15 cellular contexts compared by ENCODE assay signal in genomic region chr14:21449899-21450216, GRCh38. TPM values are rescaled to one million over a fixed set of nuclear protein-coding genes. Genes with fewer than 3 reads are reported as not detected.
A peak's percentile ranks its signal among the peaks of the same experiment; 100 is the strongest.
DNase-seq lines count a peak whose midpoint lies in the region; ATAC-seq and TF ChIP-seq lines count a peak whose summit lies in the region.
"Had no signal": no experiment of that assay in that cellular context is flagged by ENCODE, and none has a peak within 500 bp of the region (broad histone marks: within the 10 kb centered on the region; RNA-seq: fewer than 3 reads in every experiment).

No MANE protein-coding gene starts in this region.

- no peaks in the 10 kb centered on the region for H3K9me3 Mint-ChIP-seq in activated CD4-positive, alpha-beta T cell treated with anti-CD3 and anti-CD28 coated beads, Interleukin-2, amount 10 ng/mL, durations not matched to agents 24 days and 14 days
- no peaks in the 10 kb centered on the region for H3K9me3 Mint-ChIP-seq in HFFc6
- H3K9me3 Mint-ChIP-seq in activated T-helper 17 cell treated with anti-CD3 and anti-CD28 coated beads, Interleukin-2, amount 50 U/mL, for 72 hours = no peaks in the 10 kb centered on the region
- H3K9me3 Mint-ChIP-seq in naive thymus-derived CD4-positive, alpha-beta T cell = no peaks in the 10 kb centered on the region

- no peaks in the 10 kb centered on the region for H3K27me3 ChIP-seq in naive thymus-derived CD4-positive, alpha-beta T cell (ENCODE audit: control insufficient read depth in 2 of 2, insufficient read depth in 2 of 2, low read length in 2 of 2)
- H3K27me3 ChIP-seq: vagina had no signal

- peaks cover 24 to 28% of the 10 kb centered on the region in 2 donors for H3K4me1 ChIP-seq in naive thymus-derived CD4-positive, alpha-beta T cell (ENCODE audit: control insufficient read depth in 2 of 2, insufficient read depth in 2 of 2, low read length in 2 of 2)

- peaks cover 44% of the 10 kb centered on the region for H3K4me1 Mint-ChIP-seq in activated CD4-positive, alpha-beta T cell treated with anti-CD3 and anti-CD28 coated beads, Interleukin-2, amount 10 ng/mL, durations not matched to agents 24 days and 14 days
- peaks cover 42% of the 10 kb centered on the region for H3K4me1 Mint-ChIP-seq in HFFc6 (ENCODE audit: low read depth)
- H3K4me1 Mint-ChIP-seq in activated T-helper 17 cell treated with anti-CD3 and anti-CD28 coated beads, Interleukin-2, amount 50 U/mL, for 72 hours = peaks cover 42% of the 10 kb centered on the region
- peaks cover 42 to 83% (median 67%) of the 10 kb centered on the region in 7 donors for H3K4me1 Mint-ChIP-seq in naive thymus-derived CD4-positive, alpha-beta T cell

- intact Hi-C loops in activated CD4-positive, alpha-beta T cell treated with anti-CD3 and anti-CD28 coated beads, Interleukin-2, amount 10 ng/mL, durations not matched to agents 24 days and 14 days (cut with micrococcal nuclease) = loop anchor here (1.0 to 10.0 kb wide), 2 partner anchors 36 to 345 kb away; partner anchors contain the start of gene TMEM253
- intact Hi-C loops in naive thymus-derived CD4-positive, alpha-beta T cell (cut with micrococcal nuclease) = loop anchor here in 1 of 2 donors (10.0 kb wide), 3 partner anchors 265 to 1475 kb away; partner anchors contain the start of genes APEX1, OSGEP and PRMT5

- no peaks in the 10 kb centered on the region for H3K27me3 Mint-ChIP-seq in activated CD4-positive, alpha-beta T cell treated with anti-CD3 and anti-CD28 coated beads, Interleukin-2, amount 10 ng/mL, durations not matched to agents 24 days and 14 days
- H3K27me3 Mint-ChIP-seq in HFFc6 (ENCODE audit: insufficient read depth) = no peaks in the 10 kb centered on the region
- H3K27me3 Mint-ChIP-seq in activated T-helper 17 cell treated with anti-CD3 and anti-CD28 coated beads, Interleukin-2, amount 50 U/mL, for 72 hours = no peaks in the 10 kb centered on the region
- H3K27me3 Mint-ChIP-seq in naive thymus-derived CD4-positive, alpha-beta T cell = no peaks in the 10 kb centered on the region

- TF ChIP-seq CTCF in HFFc6 (IDR thresholded peaks at IDR 0.05) = no peak

- no peak for DNase-seq in activated CD4-positive, alpha-beta T cell treated with anti-CD3 and anti-CD28 coated beads, Interleukin-2, amount 10 ng/mL, durations not matched to agents 24 days and 14 days
- no peak for DNase-seq in activated CD4-positive, alpha-beta T cell treated with anti-CD3 and anti-CD28 coated beads for 48 hours
- DNase-seq in HFFc6 = no peak
- DNase-seq in naive thymus-derived CD4-positive, alpha-beta T cell = no peak
- no peak for DNase-seq in HUDEP-2 (lab: John Stamatoyannopoulos, UW; ENCODE audit: unreplicated experiment in 76 of 76)
- DNase-seq: DMS53; NCI-H1930; NCI-H510A; stimulated activated CD4-positive, alpha-beta T cell treated with anti-CD3 and anti-CD28 coated beads, Interleukin-2, amount 100 ng/mL, for 48 hours had no signal

- no peak overlapping the region for H3K4me3 ChIP-seq in naive thymus-derived CD4-positive, alpha-beta T cell (ENCODE audit: low read length)
- H3K4me3 ChIP-seq: vagina had no signal

- peak overlapping the region; percentile 84 for H3K27ac Mint-ChIP-seq in activated CD4-positive, alpha-beta T cell treated with anti-CD3 and anti-CD28 coated beads, Interleukin-2, amount 10 ng/mL, durations not matched to agents 24 days and 14 days
- peak overlapping the region; percentile 40; the same call in 1 of the 2 replicates for H3K27ac Mint-ChIP-seq in HFFc6
- H3K27ac Mint-ChIP-seq in activated T-helper 17 cell treated with anti-CD3 and anti-CD28 coated beads, Interleukin-2, amount 50 U/mL, for 72 hours = peak overlapping the region; percentile 74
- peak overlapping the region in 4 of 9 donors; percentile 23 to 53 (median 47) for H3K27ac Mint-ChIP-seq in naive thymus-derived CD4-positive, alpha-beta T cell

- H3K27ac ChIP-seq in naive thymus-derived CD4-positive, alpha-beta T cell (ENCODE audit: low read depth, low read length) = no peak overlapping the region
- H3K27ac ChIP-seq: C4-2B, vagina had no signal

- peak overlapping the region; percentile 59 for H3K4me3 Mint-ChIP-seq in activated CD4-positive, alpha-beta T cell treated with anti-CD3 and anti-CD28 coated beads, Interleukin-2, amount 10 ng/mL, durations not matched to agents 24 days and 14 days
- H3K4me3 Mint-ChIP-seq in HFFc6 = no peak overlapping the region
- H3K4me3 Mint-ChIP-seq in activated T-helper 17 cell treated with anti-CD3 and anti-CD28 coated beads, Interleukin-2, amount 50 U/mL, for 72 hours = peak overlapping the region; percentile 66
- peak overlapping the region in 8 of 10 donors; percentile 4 to 54 (median 44) for H3K4me3 Mint-ChIP-seq in naive thymus-derived CD4-positive, alpha-beta T cell

- H3K36me3 ChIP-seq in naive thymus-derived CD4-positive, alpha-beta T cell (ENCODE audit: control insufficient read depth in 2 of 3, insufficient read depth in 3 of 3, low read length in 3 of 3) = peaks cover 0 to 7% (median 0%) of the 10 kb centered on the region in 3 experiments
- H3K36me3 ChIP-seq: vagina had no signal

- peaks cover 37% of the 10 kb centered on the region for H3K36me3 Mint-ChIP-seq in activated CD4-positive, alpha-beta T cell treated with anti-CD3 and anti-CD28 coated beads, Interleukin-2, amount 10 ng/mL, durations not matched to agents 24 days and 14 days (ENCODE audit: low read depth)
- H3K36me3 Mint-ChIP-seq in HFFc6 (ENCODE audit: low read depth) = peaks cover 6% of the 10 kb centered on the region
- H3K36me3 Mint-ChIP-seq in activated T-helper 17 cell treated with anti-CD3 and anti-CD28 coated beads, Interleukin-2, amount 50 U/mL, for 72 hours (ENCODE audit: low read depth) = peaks cover 66% of the 10 kb centered on the region
- peaks cover 0 to 22% (median 9%) of the 10 kb centered on the region in 5 donors for H3K36me3 Mint-ChIP-seq in naive thymus-derived CD4-positive, alpha-beta T cell

- CTCF ChIA-PET in naive thymus-derived CD4-positive, alpha-beta T cell (lab: Charles Lee) = interaction anchor here (0.5 to 2.1 kb wide), 3 partner anchors 8 to 1844 kb away, joined by 3 to 8 read pairs (median 3); no protein-coding TSS in a partner anchor

- POLR2A ChIA-PET in naive thymus-derived CD4-positive, alpha-beta T cell (lab: Charles Lee) = interaction anchor here (0.9 to 1.4 kb wide), 2 partner anchors 12 to 182 kb away, joined by 3 to 4 read pairs; no protein-coding TSS in a partner anchor

- no peak for ATAC-seq in activated T-helper 17 cell treated with anti-CD3 and anti-CD28 coated beads, Interleukin-2, amount 50 U/mL, for 72 hours (replicated peaks)
- ATAC-seq in naive thymus-derived CD4-positive, alpha-beta T cell = no peak
- ATAC-seq in GM21423 (IDR thresholded peaks at IDR 0.05; ENCODE audit: unreplicated experiment) (no peak), HG02571 (IDR thresholded peaks at IDR 0.05; ENCODE audit: unreplicated experiment) (no peak)
- ATAC-seq: Right ventricle myocardium inferior had no signal

- H3K9me3 ChIP-seq in naive thymus-derived CD4-positive, alpha-beta T cell (ENCODE audit: control insufficient read depth in 2 of 3, low read length in 3 of 3) = no peaks in the 10 kb centered on the region
- H3K9me3 ChIP-seq: vagina had no signal

RNA-seq across cellular contexts. Expression of gene CHD8, which starts 6.1 kb away (rescaled TPM):
- 104 and 115 TPM in 2 replicates for total RNA-seq in activated CD4-positive, alpha-beta T cell treated with anti-CD3 and anti-CD28 coated beads, Interleukin-2, amount 10 ng/mL, durations not matched to agents 24 days and 14 days
- 10 to 100 TPM; 63.5 to 78.6 (median 70.9) TPM for total RNA-seq in HFFc6 (2021; fragmentation: NEBNext Ultra II Directional; extraction: Animal tissue kit (Norgen Biotek cat#: 25700))
- total RNA-seq in activated T-helper 17 cell treated with anti-CD3 and anti-CD28 coated beads, Interleukin-2, amount 50 U/mL, for 72 hours = 100 to 1,000 TPM; 105 to 124 TPM
- total RNA-seq in naive thymus-derived CD4-positive, alpha-beta T cell = 100 to 1,000 TPM; 125 to 143 (median 133) TPM
- polyA plus RNA-seq in naive thymus-derived CD4-positive, alpha-beta T cell = 10 to 100 TPM; 39.3 to 50.4 TPM

RNA-seq across cellular contexts. Expression of gene RAB2B, which starts 26.9 kb away (rescaled TPM):
- total RNA-seq in activated CD4-positive, alpha-beta T cell treated with anti-CD3 and anti-CD28 coated beads, Interleukin-2, amount 10 ng/mL, durations not matched to agents 24 days and 14 days = 26.5 and 30.1 TPM in 2 replicates
- 10 to 100 TPM; 20.2 to 22.9 (median 21.3) TPM for total RNA-seq in HFFc6 (2021; fragmentation: NEBNext Ultra II Directional; extraction: Animal tissue kit (Norgen Biotek cat#: 25700))
- 10 to 100 TPM; 30.6 to 69.2 TPM for total RNA-seq in activated T-helper 17 cell treated with anti-CD3 and anti-CD28 coated beads, Interleukin-2, amount 50 U/mL, for 72 hours
- 10 to 100 TPM; 26.6 to 32.8 (median 30.5) TPM for total RNA-seq in naive thymus-derived CD4-positive, alpha-beta T cell
- polyA plus RNA-seq in naive thymus-derived CD4-positive, alpha-beta T cell = 1 to 10 TPM; 5.6 to 9.9 TPM

RNA-seq across cellular contexts. Expression of gene TOX4, which starts 27.1 kb away (rescaled TPM):
- 75.9 and 82.8 TPM in 2 replicates for total RNA-seq in activated CD4-positive, alpha-beta T cell treated with anti-CD3 and anti-CD28 coated beads, Interleukin-2, amount 10 ng/mL, durations not matched to agents 24 days and 14 days
- total RNA-seq in HFFc6 (2021; fragmentation: NEBNext Ultra II Directional; extraction: Animal tissue kit (Norgen Biotek cat#: 25700)) = 10 to 100 TPM; 79.8 to 96.3 (median 88.5) TPM
- total RNA-seq in activated T-helper 17 cell treated with anti-CD3 and anti-CD28 coated beads, Interleukin-2, amount 50 U/mL, for 72 hours = 10 to 100 TPM; 78.5 to 81.7 TPM
- total RNA-seq in naive thymus-derived CD4-positive, alpha-beta T cell = 100 to 1,000 TPM in 1 of 5 experiments, 10 to 100 TPM in 4; 78.5 to 116 (median 86.5) TPM
- 10 to 100 TPM; 70.5 to 98.3 TPM for polyA plus RNA-seq in naive thymus-derived CD4-positive, alpha-beta T cell
